Comparison of ENCODE assay signal across 8 cellular contexts in genomic region chr14:94515856-94516255, GRCh38. TPM values are rescaled to one million over a fixed set of nuclear protein-coding genes. Genes with fewer than 3 reads are reported as not detected.
"Had no signal": no experiment of that assay in that cellular context is flagged by ENCODE, and none has a peak within 500 bp of the region (broad histone marks: within the 10 kb centered on the region; RNA-seq: fewer than 3 reads in every experiment).

No MANE protein-coding gene starts in this region.

- H3K4me3 ChIP-seq: GM23248 had no signal

- H2AFZ ChIP-seq: GM23248 had no signal

- H3K27ac ChIP-seq: GM23248 had no signal

- FAIRE-seq: H54, HTR-8/SVneo had no signal

- DNase-seq: GM23248, GOT3, H9, HCEC 1CT had no signal

- H3K9ac ChIP-seq: GM23248 had no signal

RNA-seq across cellular contexts. Expression of gene SERPINA12, which starts 6.6 kb away (rescaled TPM):
- total RNA-seq: GM23248, H9, HT-29 had no signal
- polyA plus RNA-seq: GM23248, IgD-negative memory B cell had no signal

RNA-seq across cellular contexts. Expression of gene SERPINA9, which starts 39.9 kb away (rescaled TPM):
- total RNA-seq: GM23248, H9, HT-29 had no signal

RNA-seq across cellular contexts. Expression of gene SERPINA4, which starts 45.4 kb away (rescaled TPM):
- total RNA-seq: GM23248, H9 had no signal
- polyA plus RNA-seq: GM23248, IgD-negative memory B cell had no signal
